In genomic region chr6:14210077-14210476, GRCh38 we compare ENCODE assay signal across 1 cellular context.
TF ChIP-seq lines count a peak whose summit lies in the region.

No MANE protein-coding gene starts in this region.

TF ChIP-seq in GM23338, 12 proteins besides CTCF, POLR2A, EP300 and RAD21 (continued from another document):
- TF ChIP-seq, protein P1, sequence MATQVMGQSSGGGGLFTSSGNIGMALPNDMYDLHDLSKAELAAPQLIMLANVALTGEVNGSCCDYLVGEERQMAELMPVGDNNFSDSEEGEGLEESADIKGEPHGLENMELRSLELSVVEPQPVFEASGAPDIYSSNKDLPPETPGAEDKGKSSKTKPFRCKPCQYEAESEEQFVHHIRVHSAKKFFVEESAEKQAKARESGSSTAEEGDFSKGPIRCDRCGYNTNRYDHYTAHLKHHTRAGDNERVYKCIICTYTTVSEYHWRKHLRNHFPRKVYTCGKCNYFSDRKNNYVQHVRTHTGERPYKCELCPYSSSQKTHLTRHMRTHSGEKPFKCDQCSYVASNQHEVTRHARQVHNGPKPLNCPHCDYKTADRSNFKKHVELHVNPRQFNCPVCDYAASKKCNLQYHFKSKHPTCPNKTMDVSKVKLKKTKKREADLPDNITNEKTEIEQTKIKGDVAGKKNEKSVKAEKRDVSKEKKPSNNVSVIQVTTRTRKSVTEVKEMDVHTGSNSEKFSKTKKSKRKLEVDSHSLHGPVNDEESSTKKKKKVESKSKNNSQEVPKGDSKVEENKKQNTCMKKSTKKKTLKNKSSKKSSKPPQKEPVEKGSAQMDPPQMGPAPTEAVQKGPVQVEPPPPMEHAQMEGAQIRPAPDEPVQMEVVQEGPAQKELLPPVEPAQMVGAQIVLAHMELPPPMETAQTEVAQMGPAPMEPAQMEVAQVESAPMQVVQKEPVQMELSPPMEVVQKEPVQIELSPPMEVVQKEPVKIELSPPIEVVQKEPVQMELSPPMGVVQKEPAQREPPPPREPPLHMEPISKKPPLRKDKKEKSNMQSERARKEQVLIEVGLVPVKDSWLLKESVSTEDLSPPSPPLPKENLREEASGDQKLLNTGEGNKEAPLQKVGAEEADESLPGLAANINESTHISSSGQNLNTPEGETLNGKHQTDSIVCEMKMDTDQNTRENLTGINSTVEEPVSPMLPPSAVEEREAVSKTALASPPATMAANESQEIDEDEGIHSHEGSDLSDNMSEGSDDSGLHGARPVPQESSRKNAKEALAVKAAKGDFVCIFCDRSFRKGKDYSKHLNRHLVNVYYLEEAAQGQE (IDR thresholded peaks at IDR 0.05; ENCODE audit: unreplicated experiment): no peak
- TF ChIP-seq ZNF331 (CRISPR knock-in tag; IDR thresholded peaks at IDR 0.05; ENCODE audit: low read depth) (no peak), EZH2 (IDR thresholded peaks at IDR 0.05; ENCODE audit: low read depth, unreplicated experiment) (no peak), JUNB (IDR thresholded peaks at IDR 0.05; ENCODE audit: unreplicated experiment) (no peak), STAT1 (IDR thresholded peaks at IDR 0.05; ENCODE audit: unreplicated experiment) (no peak), EZH2phosphoT487 (IDR thresholded peaks at IDR 0.05; ENCODE audit: unreplicated experiment) (no peak), ZNF114 (CRISPR knock-in tag; IDR thresholded peaks at IDR 0.05) (no peak)
- TF ChIP-seq, protein P2, sequence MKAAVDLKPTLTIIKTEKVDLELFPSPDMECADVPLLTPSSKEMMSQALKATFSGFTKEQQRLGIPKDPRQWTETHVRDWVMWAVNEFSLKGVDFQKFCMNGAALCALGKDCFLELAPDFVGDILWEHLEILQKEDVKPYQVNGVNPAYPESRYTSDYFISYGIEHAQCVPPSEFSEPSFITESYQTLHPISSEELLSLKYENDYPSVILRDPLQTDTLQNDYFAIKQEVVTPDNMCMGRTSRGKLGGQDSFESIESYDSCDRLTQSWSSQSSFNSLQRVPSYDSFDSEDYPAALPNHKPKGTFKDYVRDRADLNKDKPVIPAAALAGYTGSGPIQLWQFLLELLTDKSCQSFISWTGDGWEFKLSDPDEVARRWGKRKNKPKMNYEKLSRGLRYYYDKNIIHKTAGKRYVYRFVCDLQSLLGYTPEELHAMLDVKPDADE (IDR thresholded peaks at IDR 0.05): no peak
